In genomic region chr1:196407358-196408041, GRCh38 we compare ENCODE assay signal across 14 cellular contexts.
A peak's percentile ranks its signal among the peaks of the same experiment; 100 is the strongest.
DNase-seq lines count a peak whose midpoint lies in the region; ATAC-seq and TF ChIP-seq lines count a peak whose summit lies in the region.
"Had no signal": no experiment of that assay in that cellular context is flagged by ENCODE, and none has a peak within 500 bp of the region (broad histone marks: within the 10 kb centered on the region; RNA-seq: fewer than 3 reads in every experiment).

No MANE protein-coding gene starts in this region.

- no peak for TF ChIP-seq POLR2A in esophagus muscularis mucosa (IDR thresholded peaks at IDR 0.05; ENCODE audit: low read depth)

- no peak overlapping the region for H3K9ac ChIP-seq in mammary epithelial cell (ENCODE audit: insufficient read depth, low read length)

- dilution Hi-C loops in mammary epithelial cell (cut with HindIII; ENCODE audit: low sequenced_read_pairs) = no loop called here

- peaks cover 27% of the 10 kb centered on the region for H3K4me1 Mint-ChIP-seq in MCF 10A (ENCODE audit: insufficient read depth, unreplicated experiment)
- peaks cover 27% of the 10 kb centered on the region for H3K4me1 Mint-ChIP-seq in nephron progenitor cell
- H3K4me1 Mint-ChIP-seq in activated CD4-positive, alpha-beta T cell treated with anti-CD3 and anti-CD28 coated beads, Interleukin-2, amount 10 ng/mL, durations not matched to agents 24 days and 14 days = no peaks in the 10 kb centered on the region

- H3K4me1 ChIP-seq in mammary epithelial cell (ENCODE audit: insufficient read depth, low read length) = no peaks in the 10 kb centered on the region
- H3K4me1 ChIP-seq in esophagus muscularis mucosa = peaks cover 0 to 43% (median 28%) of the 10 kb centered on the region in 4 donors
- H3K4me1 ChIP-seq: SJCRH30 had no signal

- no peak for ATAC-seq in HG02870 (IDR thresholded peaks at IDR 0.05; ENCODE audit: unreplicated experiment)

- no peaks in the 10 kb centered on the region for H4K20me1 ChIP-seq in mammary epithelial cell (ENCODE audit: insufficient read depth, low read length)

- no peak overlapping the region for H3K4me2 ChIP-seq in mammary epithelial cell (ENCODE audit: insufficient read depth, low read depth, low read length)

- intact Hi-C loops in MCF 10A (cut with micrococcal nuclease) (no loop called here), mammary epithelial cell (cut with micrococcal nuclease) (no loop called here), esophagus muscularis mucosa (cut with DNase I) (no loop called here)
- intact Hi-C loops in activated CD4-positive, alpha-beta T cell treated with anti-CD3 and anti-CD28 coated beads, Interleukin-2, amount 10 ng/mL, durations not matched to agents 24 days and 14 days (cut with micrococcal nuclease) = no loop called here

- H3K79me2 ChIP-seq in mammary epithelial cell (ENCODE audit: insufficient read depth, low read length) = no peaks in the 10 kb centered on the region

- POLR2A ChIA-PET in MCF 10A (lab: Yijun Ruan, JAX) = interaction anchor here (0.6 to 1.3 kb wide), 4 partner anchors 9 to 262 kb away, joined by 3 to 4 read pairs (median 3); no protein-coding TSS in a partner anchor

- H3K9me3 ChIP-seq in mammary epithelial cell (replicated peaks; ENCODE audit: insufficient read depth, low read length) (no peaks in the 10 kb centered on the region), esophagus muscularis mucosa (no peaks in the 10 kb centered on the region)
- H3K9me3 ChIP-seq: adrenal gland, SJCRH30 had no signal

- 9% methylated on average over 2 of the region's 2 CpGs for WGBS in mammary epithelial cell (ENCODE audit: low coverage, missing lambda C conversion rate)
- WGBS in esophagus muscularis mucosa = 27% methylated on average over 2 of the region's 2 CpGs

- H3K36me3 ChIP-seq in mammary epithelial cell (ENCODE audit: insufficient read depth, low read length) = no peaks in the 10 kb centered on the region
- H3K36me3 ChIP-seq in esophagus muscularis mucosa = no peaks in the 10 kb centered on the region
- H3K36me3 ChIP-seq: adrenal gland, SJCRH30 had no signal

- H2AFZ ChIP-seq in mammary epithelial cell (ENCODE audit: low read depth, low read length) = no peak overlapping the region

- TF ChIP-seq EP300 in esophagus muscularis mucosa (IDR thresholded peaks at IDR 0.05) = no peak

- H3K27me3 ChIP-seq in mammary epithelial cell (ENCODE audit: insufficient read depth, low read length) (no peaks in the 10 kb centered on the region), esophagus muscularis mucosa (no peaks in the 10 kb centered on the region)
- H3K27me3 ChIP-seq: adrenal gland, SJCRH30 had no signal

- H3K27ac ChIP-seq in mammary epithelial cell (ENCODE audit: insufficient read depth, low read depth, low read length) (no peak overlapping the region), esophagus muscularis mucosa (replicated peaks in 1 of 4) (peak overlapping the region; percentile 70 to 79 (median 74))
- H3K27ac ChIP-seq: 22Rv1, SJCRH30 had no signal

- BruUV-seq in MCF 10A (replicated peaks; lab: Mats Ljungman, UMichigan) (no TSS peak), mammary epithelial cell (replicated peaks; lab: Mats Ljungman, UMichigan) (no TSS peak)

- H3K27me3 Mint-ChIP-seq in MCF 10A (ENCODE audit: insufficient read depth, unreplicated experiment) = no peaks in the 10 kb centered on the region
- no peaks in the 10 kb centered on the region for H3K27me3 Mint-ChIP-seq in nephron progenitor cell (ENCODE audit: low read depth, poor library complexity)
- H3K27me3 Mint-ChIP-seq in activated CD4-positive, alpha-beta T cell treated with anti-CD3 and anti-CD28 coated beads, Interleukin-2, amount 10 ng/mL, durations not matched to agents 24 days and 14 days = no peaks in the 10 kb centered on the region

- H3K9me3 Mint-ChIP-seq in MCF 10A (ENCODE audit: unreplicated experiment) = peaks cover 10% of the 10 kb centered on the region
- H3K9me3 Mint-ChIP-seq in nephron progenitor cell = no peaks in the 10 kb centered on the region
- no peaks in the 10 kb centered on the region for H3K9me3 Mint-ChIP-seq in activated CD4-positive, alpha-beta T cell treated with anti-CD3 and anti-CD28 coated beads, Interleukin-2, amount 10 ng/mL, durations not matched to agents 24 days and 14 days
- H3K9me3 Mint-ChIP-seq: neural crest cell had no signal

- no peak for DNase-seq in MCF 10A (ENCODE audit: unreplicated experiment)
- DNase-seq in mammary epithelial cell = no peak
- DNase-seq in esophagus muscularis mucosa (ENCODE audit: extremely low spot score) = no peak
- DNase-seq in nephron progenitor cell = no peak
- DNase-seq in stimulated activated naive CD4-positive, alpha-beta T cell (lab: John Stamatoyannopoulos, UW) = no peak
- DNase-seq in C1 segment of cervical spinal cord (lab: John Stamatoyannopoulos, UW) = no peak
- no peak for DNase-seq in activated CD4-positive, alpha-beta T cell treated with anti-CD3 and anti-CD28 coated beads, Interleukin-2, amount 10 ng/mL, durations not matched to agents 24 days and 14 days
- DNase-seq: activated CD4-positive, alpha-beta T cell treated with anti-CD3 and anti-CD28 coated beads, Interleukin-2, amount 50 U/mL, for 4 hours; adrenal gland; NCI-H2171 treated with DMSO at 0.1 percent for 48 hours had no signal

- H3K4me3 Mint-ChIP-seq in MCF 10A (ENCODE audit: unreplicated experiment) (no peak overlapping the region), nephron progenitor cell (no peak overlapping the region)
- H3K4me3 Mint-ChIP-seq in activated CD4-positive, alpha-beta T cell treated with anti-CD3 and anti-CD28 coated beads, Interleukin-2, amount 10 ng/mL, durations not matched to agents 24 days and 14 days = no peak overlapping the region
- H3K4me3 Mint-ChIP-seq: neural crest cell had no signal

- TF ChIP-seq CTCF in MCF 10A (IDR thresholded peaks at IDR 0.05; ENCODE audit: unreplicated experiment) (no peak), mammary epithelial cell (conservative IDR thresholded peaks at IDR 0.05 in 1 of 2, IDR thresholded peaks at IDR 0.05 in 1 of 2; ENCODE audit: extremely low read depth in 1 of 2, insufficient read depth in 1 of 2, low read depth in 1 of 2, low read length in 2 of 2) (no peak), esophagus muscularis mucosa (IDR thresholded peaks at IDR 0.05) (no peak), nephron progenitor cell (IDR thresholded peaks at IDR 0.05) (no peak)

- H3K36me3 Mint-ChIP-seq in MCF 10A (ENCODE audit: insufficient read depth, unreplicated experiment) (no peaks in the 10 kb centered on the region), nephron progenitor cell (ENCODE audit: low read depth) (peaks cover 10% of the 10 kb centered on the region)
- no peaks in the 10 kb centered on the region for H3K36me3 Mint-ChIP-seq in activated CD4-positive, alpha-beta T cell treated with anti-CD3 and anti-CD28 coated beads, Interleukin-2, amount 10 ng/mL, durations not matched to agents 24 days and 14 days (ENCODE audit: low read depth)

- H3K4me3 ChIP-seq in mammary epithelial cell (replicated peaks in 1 of 3; ENCODE audit: insufficient read depth in 1 of 3, low read depth in 2 of 3, low read length in 3 of 3) (no peak overlapping the region), esophagus muscularis mucosa (peak overlapping the region in 2 of 4 donors; percentile 0 to 24)
- H3K4me3 ChIP-seq: adrenal gland, SJCRH30 had no signal

- in situ Hi-C loops in mammary epithelial cell (cut with MboI; ENCODE audit: low sequenced_read_pairs in 2 of 2) = no loop called here

- peak overlapping the region; percentile 93 for H3K27ac Mint-ChIP-seq in MCF 10A (ENCODE audit: low read depth, unreplicated experiment)
- peak overlapping the region; percentile 99 for H3K27ac Mint-ChIP-seq in nephron progenitor cell
- H3K27ac Mint-ChIP-seq in activated CD4-positive, alpha-beta T cell treated with anti-CD3 and anti-CD28 coated beads, Interleukin-2, amount 10 ng/mL, durations not matched to agents 24 days and 14 days = no peak overlapping the region

- CTCF ChIA-PET in MCF 10A (lab: Yijun Ruan, JAX) (interaction anchor here (0.5 to 0.8 kb wide), 2 partner anchors 11 to 281 kb away, joined by 3 to 4 read pairs; no protein-coding TSS in a partner anchor), mammary epithelial cell (lab: Charles Lee; ENCODE audit: low non-redundant PET) (no interaction called here)
